Comparison of ENCODE assay signal across 31 cellular contexts in genomic region chr6:79706527-79706926, GRCh38.
"Had no signal": no experiment of that assay in that cellular context is flagged by ENCODE, and none has a peak within 500 bp of the region (broad histone marks: within the 10 kb centered on the region; RNA-seq: fewer than 3 reads in every experiment).

No MANE protein-coding gene starts in this region.

- H3K27me3 ChIP-seq: neural progenitor cell, ovary, spleen, suprapubic skin, testis, tibial artery, transverse colon, upper lobe of right lung, uterus had no signal

- H3K27ac ChIP-seq: neural progenitor cell, ovary, parathyroid adenoma, psoas muscle, skin epidermis, spleen, suprapubic skin, testis, tibial artery, transverse colon, upper lobe of right lung had no signal

- H3K36me3 Mint-ChIP-seq: natural killer cell; stimulated activated memory B cell treated with anti-CD40 and anti-IgM and Interleukin-4, amounts not matched to agents 10 μg/mL and 1 μg/mL and 100 μg/mL, for 72 hours had no signal

- H3K4me1 Mint-ChIP-seq: neural progenitor cell; stimulated activated memory B cell treated with anti-CD40 and anti-IgM and Interleukin-4, amounts not matched to agents 10 μg/mL and 1 μg/mL and 100 μg/mL, for 72 hours had no signal

- H3K4me2 ChIP-seq: neural progenitor cell, smooth muscle cell had no signal

- DNase-seq: natural killer cell; occipital lobe; ovary; posterior cingulate gyrus; psoas muscle; right cardiac atrium; spleen; stimulated activated CD4-positive, alpha-beta T cell treated with anti-CD3 and anti-CD28 coated beads, Interleukin-12 subunit alpha, Interleukin-12 subunit beta, amount 100 ng/mL, for 4 hours; stimulated activated CD4-positive, alpha-beta T cell treated with anti-CD3 and anti-CD28 coated beads, Interleukin-1b, Interleukin-23, amount 100 ng/mL, for 48 hours; stimulated activated CD4-positive, alpha-beta T cell treated with anti-CD3 and anti-CD28 coated beads, Interleukin-4, amount 100 ng/mL, for 1 hour; stimulated activated CD4-positive, alpha-beta T cell treated with anti-CD3 and anti-CD28 coated beads, Interleukin-4, amount 100 ng/mL, for 4 hours; stimulated activated CD8-positive, alpha-beta memory T cell treated with anti-CD3 and anti-CD28 coated beads, Interleukin-4, amount 100 ng/mL, for 48 hours; stimulated activated naive CD4-positive, alpha-beta T cell; stimulated activated naive CD8-positive, alpha-beta T cell treated with anti-CD3 and anti-CD28 coated beads, Interleukin-15, amount 100 ng/mL, for 72 hours; stimulated activated naive CD8-positive, alpha-beta T cell treated with anti-CD3 and anti-CD28 coated beads, Interleukin-15, Interleukin-2, amounts not matched to agents 100 U/mL and 50 U/mL, for 24 hours; substantia nigra; testis; tibial artery; transverse colon; upper lobe of right lung; uterus had no signal

- H3K4me3 Mint-ChIP-seq: natural killer cell; nephron; neural progenitor cell; stimulated activated memory B cell treated with anti-CD40 and anti-IgM and Interleukin-4, amounts not matched to agents 10 μg/mL and 1 μg/mL and 100 μg/mL, for 72 hours; stimulated activated naive CD8-positive, alpha-beta T cell treated with anti-CD3 and anti-CD28 coated beads, Interleukin-15, amount 100 ng/mL, for 72 hours; type B pancreatic cell had no signal

- H2AFZ ChIP-seq: neural progenitor cell, parathyroid adenoma had no signal

- H3K27ac Mint-ChIP-seq: natural killer cell; nephron; neural progenitor cell; progenitor cell of endocrine pancreas; stimulated activated memory B cell treated with anti-CD40 and anti-IgM and Interleukin-4, amounts not matched to agents 10 μg/mL and 1 μg/mL and 100 μg/mL, for 72 hours; stimulated activated naive CD8-positive, alpha-beta T cell treated with anti-CD3 and anti-CD28 coated beads, Interleukin-15, amount 100 ng/mL, for 72 hours; type B pancreatic cell had no signal

- ATAC-seq: natural killer cell; psoas muscle; right cardiac atrium; sciatic nerve; stimulated activated memory B cell treated with anti-CD40 and anti-IgM and Interleukin-4, amounts not matched to agents 10 μg/mL and 1 μg/mL and 100 μg/mL, for 72 hours; stimulated activated naive CD8-positive, alpha-beta T cell treated with anti-CD3 and anti-CD28 coated beads, Interleukin-15, amount 100 ng/mL, for 72 hours; stimulated activated naive CD8-positive, alpha-beta T cell treated with anti-CD3 and anti-CD28 coated beads, Interleukin-15, Interleukin-2, amounts not matched to agents 100 U/mL and 50 U/mL, for 24 hours; upper lobe of right lung had no signal

- H3K9ac ChIP-seq: neural progenitor cell, parathyroid adenoma had no signal

- H3K9me3 ChIP-seq: ovary, psoas muscle, spleen, suprapubic skin, testis, tibial artery, transverse colon, upper lobe of right lung, uterus had no signal

- H3K27me3 Mint-ChIP-seq: progenitor cell of endocrine pancreas; stimulated activated naive CD8-positive, alpha-beta T cell treated with anti-CD3 and anti-CD28 coated beads, Interleukin-15, amount 100 ng/mL, for 72 hours; type B pancreatic cell had no signal

- H3K4me1 ChIP-seq: psoas muscle, spleen, suprapubic skin, testis, transverse colon, upper lobe of right lung, uterus had no signal

- H3K79me2 ChIP-seq: parathyroid adenoma had no signal

- H3K4me3 ChIP-seq: neural progenitor cell, ovary, psoas muscle, skin epidermis, smooth muscle cell, spleen, suprapubic skin, testis, tibial artery, transverse colon, upper lobe of right lung, uterus had no signal

- H3K36me3 ChIP-seq: neural progenitor cell, ovary, spleen, suprapubic skin, tibial artery, transverse colon, upper lobe of right lung, uterus had no signal

- H3K9me3 Mint-ChIP-seq: natural killer cell; nephron; neural progenitor cell; stimulated activated memory B cell treated with anti-CD40 and anti-IgM and Interleukin-4, amounts not matched to agents 10 μg/mL and 1 μg/mL and 100 μg/mL, for 72 hours; stimulated activated naive CD8-positive, alpha-beta T cell treated with anti-CD3 and anti-CD28 coated beads, Interleukin-15, amount 100 ng/mL, for 72 hours; type B pancreatic cell had no signal
